11 cellular contexts compared by ENCODE assay signal in genomic region chr20:41245086-41245707, GRCh38.
DNase-seq lines count a peak whose midpoint lies in the region; ATAC-seq and TF ChIP-seq lines count a peak whose summit lies in the region.
"Had no signal": no experiment of that assay in that cellular context is flagged by ENCODE, and none has a peak within 500 bp of the region (broad histone marks: within the 10 kb centered on the region; RNA-seq: fewer than 3 reads in every experiment).

No MANE protein-coding gene starts in this region.

- H3K9me3 ChIP-seq in left lung (no peaks in the 10 kb centered on the region), suprapubic skin (no peaks in the 10 kb centered on the region)
- no peaks in the 10 kb centered on the region for H3K9me3 ChIP-seq in effector memory CD4-positive, alpha-beta T cell (ENCODE audit: control insufficient read depth, low read length)

- H3K4me3 Mint-ChIP-seq in glutamatergic neuron (ENCODE audit: unreplicated experiment): no peak overlapping the region

- H3K27ac ChIP-seq in left lung: peak overlapping the region; percentile 5 to 42
- H3K27ac ChIP-seq in suprapubic skin: peak overlapping the region; percentile 92
- H3K27ac ChIP-seq in effector memory CD4-positive, alpha-beta T cell (ENCODE audit: insufficient read depth, low read length, poor library complexity, severe bottlenecking): no peak overlapping the region
- H3K27ac ChIP-seq: epithelial cell of prostate had no signal

- no peak for TF ChIP-seq POLR2A in suprapubic skin (IDR thresholded peaks at IDR 0.05)

- H3K27me3 Mint-ChIP-seq in glutamatergic neuron (ENCODE audit: unreplicated experiment): peaks cover 5% of the 10 kb centered on the region

- H3K9me3 Mint-ChIP-seq in glutamatergic neuron (ENCODE audit: unreplicated experiment): no peaks in the 10 kb centered on the region

- H3K4me1 ChIP-seq in left lung (peaks cover 33% of the 10 kb centered on the region in 2 donors), suprapubic skin (peaks cover 56% of the 10 kb centered on the region)
- H3K4me1 ChIP-seq in effector memory CD4-positive, alpha-beta T cell (ENCODE audit: control insufficient read depth, insufficient read depth, low read length, poor library complexity, severe bottlenecking): no peaks in the 10 kb centered on the region

- H3K27ac Mint-ChIP-seq in glutamatergic neuron (ENCODE audit: unreplicated experiment): no peak overlapping the region

- no peak for TF ChIP-seq EP300 in suprapubic skin (IDR thresholded peaks at IDR 0.05)

- DNase-seq in NCI-H2107 treated with DMSO at 0.1 percent for 48 hours (lab: John Stamatoyannopoulos, UW; ENCODE audit: unreplicated experiment) (peak; percentile 1), NCI-H2107 (lab: John Stamatoyannopoulos, UW) (no peak), cerebellar cortex (ENCODE audit: low spot score) (peak; percentile 89), left lung (no peak), suprapubic skin (ENCODE audit: low spot score in 2 of 2) (no peak), glutamatergic neuron (no peak), NCI-H1105 (lab: John Stamatoyannopoulos, UW) (no peak)
- no peak for DNase-seq in effector memory CD4-positive, alpha-beta T cell
- DNase-seq: ACHN had no signal

- H3K36me3 ChIP-seq in left lung: no peaks in the 10 kb centered on the region
- no peaks in the 10 kb centered on the region for H3K36me3 ChIP-seq in suprapubic skin
- no peaks in the 10 kb centered on the region for H3K36me3 ChIP-seq in effector memory CD4-positive, alpha-beta T cell (ENCODE audit: control insufficient read depth, insufficient read depth, low read length)

- H3K27me3 ChIP-seq in left lung: no peaks in the 10 kb centered on the region
- H3K27me3 ChIP-seq in suprapubic skin: no peaks in the 10 kb centered on the region
- H3K27me3 ChIP-seq in effector memory CD4-positive, alpha-beta T cell (replicated peaks; ENCODE audit: control insufficient read depth, insufficient read depth, low read length, poor library complexity, severe bottlenecking): no peaks in the 10 kb centered on the region

- intact Hi-C loops in left lung (cut with DNase I): no loop called here

- no peak for TF ChIP-seq CTCF in left lung (IDR thresholded peaks at IDR 0.05)
- no peak for TF ChIP-seq CTCF in suprapubic skin (IDR thresholded peaks at IDR 0.05)
- TF ChIP-seq CTCF in glutamatergic neuron (IDR thresholded peaks at IDR 0.05; ENCODE audit: partially characterized antibody, unreplicated experiment): no peak

- WGBS in suprapubic skin: 43% methylated on average over 2 of the region's 2 CpGs

- ATAC-seq in left lung: peak; percentile 33
- ATAC-seq: K562 had no signal

- no peak overlapping the region for H3K4me3 ChIP-seq in left lung
- no peak overlapping the region for H3K4me3 ChIP-seq in suprapubic skin
- no peak overlapping the region for H3K4me3 ChIP-seq in effector memory CD4-positive, alpha-beta T cell (ENCODE audit: insufficient read depth, low read depth, low read length, poor library complexity, severe bottlenecking)
- H3K4me3 ChIP-seq: K562 had no signal

- no peaks in the 10 kb centered on the region for H3K36me3 Mint-ChIP-seq in glutamatergic neuron (ENCODE audit: unreplicated experiment)

- peaks cover 2% of the 10 kb centered on the region for H3K4me1 Mint-ChIP-seq in glutamatergic neuron (ENCODE audit: low read depth, unreplicated experiment)

Comparison
In these comparisons a context has a peak if more than half of its experiments do, and no peak if none do; other contexts are left out.
1. DNase-seq: peak in NCI-H2107 treated with DMSO at 0.1 percent for 48 hours (single experiment) and cerebellar cortex (single experiment); none in NCI-H2107 (single experiment), left lung (0 of 2), suprapubic skin (0 of 2), glutamatergic neuron (single experiment), NCI-H1105 (single experiment) and effector memory CD4-positive, alpha-beta T cell (0 of 3).